Comparison of ENCODE assay signal across 19 cellular contexts in the genomic region with DNA sequence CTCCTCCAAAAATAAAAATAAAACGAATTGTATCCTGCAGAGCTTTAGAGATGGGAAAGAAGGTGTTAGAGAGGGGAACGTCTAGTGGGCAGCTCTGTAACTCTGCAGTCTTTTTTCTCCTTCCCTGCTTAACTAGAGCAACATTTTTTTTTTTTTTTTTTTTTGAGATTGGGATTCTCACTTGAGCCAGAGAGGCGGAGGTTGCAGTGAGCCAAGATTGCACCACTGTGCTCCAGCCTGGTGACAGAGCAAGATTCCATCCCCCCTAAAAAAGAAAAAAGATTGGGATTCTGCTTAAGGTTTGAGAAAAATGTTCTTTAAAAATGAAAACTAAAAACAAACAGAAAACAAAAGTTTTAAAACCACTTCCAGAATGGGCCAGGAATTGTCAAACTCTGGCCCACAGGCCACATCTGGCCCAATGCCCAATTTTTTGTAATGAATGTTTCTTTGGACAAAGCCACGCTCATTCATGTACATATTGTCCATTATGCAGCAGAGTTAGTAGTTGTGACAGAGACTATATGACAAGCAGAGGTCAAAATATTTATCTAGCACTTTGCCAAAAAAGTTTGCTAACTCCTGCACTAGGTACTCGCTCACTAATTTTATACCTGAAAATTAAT.
A peak's percentile ranks its signal among the peaks of the same experiment; 100 is the strongest.
DNase-seq lines count a peak whose midpoint lies in the region; ATAC-seq and TF ChIP-seq lines count a peak whose summit lies in the region.
"Had no signal": no experiment of that assay in that cellular context is flagged by ENCODE, and none has a peak within 500 bp of the region (broad histone marks: within the 10 kb centered on the region; RNA-seq: fewer than 3 reads in every experiment).

No MANE protein-coding gene starts in this region.

- WGBS in right cardiac atrium: 71% methylated on average over 5 of the region's 5 CpGs

- H3K9me3 ChIP-seq in right cardiac atrium (ENCODE audit: control insufficient read depth, low read length): no peaks in the 10 kb centered on the region
- H3K9me3 ChIP-seq: SJCRH30 had no signal

- H3K4me3 Mint-ChIP-seq in activated B cell treated with CpG ODN at 0.5 μM for 24 hours: no peak overlapping the region
- H3K4me3 Mint-ChIP-seq: CD8-positive, alpha-beta memory T cell had no signal

- H3K4me3 ChIP-seq in right cardiac atrium (ENCODE audit: low read length) (no peak overlapping the region), fibroblast of pulmonary artery (replicated peaks; ENCODE audit: low read depth, low read length) (no peak overlapping the region)
- H3K4me3 ChIP-seq: SJCRH30 had no signal

- no peak overlapping the region for H3K27ac ChIP-seq in right cardiac atrium (ENCODE audit: low read length)
- H3K27ac ChIP-seq: RWPE1, SJCRH30 had no signal

- CTCF ChIA-PET in activated B cell treated with CpG ODN at 0.5 μM for 24 hours (lab: Charles Lee): no interaction called here

- ATAC-seq in right cardiac atrium: peak; percentile 46 to 75
- ATAC-seq in activated B cell treated with CpG ODN at 0.5 μM for 24 hours (ENCODE audit: low read depth): no peak
- ATAC-seq: HCT116, PC-3 had no signal

- intact Hi-C loops in right cardiac atrium (cut with DNase I) (no loop called here), cardiac septum (cut with DNase I) (loop anchor here (10.0 kb wide), 1 partner anchor 76 kb away; no protein-coding TSS in a partner anchor), activated B cell treated with CpG ODN at 0.5 μM for 24 hours (cut with micrococcal nuclease) (loop anchor here (1.0 kb wide), 1 partner anchor 11 kb away; no protein-coding TSS in a partner anchor)

- POLR2A ChIA-PET in activated B cell treated with CpG ODN at 0.5 μM for 24 hours (lab: Charles Lee): interaction anchor here (2.2 kb wide), 1 partner anchor 11 kb away, joined by 5 read pairs; no protein-coding TSS in a partner anchor

- no peaks in the 10 kb centered on the region for H3K4me1 ChIP-seq in right cardiac atrium (ENCODE audit: control insufficient read depth, insufficient read depth, low read length)

- H3K27me3 ChIP-seq in right cardiac atrium (ENCODE audit: control insufficient read depth, insufficient read depth): no peaks in the 10 kb centered on the region
- H3K27me3 ChIP-seq: SJCRH30 had no signal

- H3K4me1 Mint-ChIP-seq in activated B cell treated with CpG ODN at 0.5 μM for 24 hours: peaks cover 62% of the 10 kb centered on the region

- H3K9me3 Mint-ChIP-seq in activated B cell treated with CpG ODN at 0.5 μM for 24 hours: no peaks in the 10 kb centered on the region
- H3K9me3 Mint-ChIP-seq: CD8-positive, alpha-beta memory T cell had no signal

- DNase-seq in right cardiac atrium (peak; percentile 47 to 83 (median 58)), cardiac septum (ENCODE audit: low spot score) (no peak), activated B cell treated with CpG ODN at 0.5 μM for 24 hours (no peak), fibroblast of pulmonary artery (ENCODE audit: low read depth) (peak; percentile 31), HUDEP-2 (lab: John Stamatoyannopoulos, UW; ENCODE audit: unreplicated experiment in 76 of 76) (no peak)
- DNase-seq in activated CD4-positive, alpha-beta T cell treated with anti-CD3 and anti-CD28 coated beads, Interleukin-2, amount 50 U/mL, for 4 hours: no peak
- DNase-seq in activated T-cell treated with anti-CD3 and anti-CD28 coated beads, Interleukin-2, amount 50 U/mL, for 48 hours: no peak
- DNase-seq: C1 segment of cervical spinal cord; CD8-positive, alpha-beta memory T cell; DMS79 treated with DMSO at 0.1 percent for 48 hours; GOT3; NCI-H1417 treated with DMSO at 0.1 percent for 48 hours; NCI-H1930; NCI-H226; NCI-H524 treated with DMSO at 0.1 percent for 48 hours; PC-3; SJCRH30 had no signal

- H3K36me3 Mint-ChIP-seq in activated B cell treated with CpG ODN at 0.5 μM for 24 hours (ENCODE audit: low read depth): peaks cover 33% of the 10 kb centered on the region

- no peaks in the 10 kb centered on the region for H3K27me3 Mint-ChIP-seq in activated B cell treated with CpG ODN at 0.5 μM for 24 hours
- H3K27me3 Mint-ChIP-seq: CD8-positive, alpha-beta memory T cell had no signal

- TF ChIP-seq CTCF in activated B cell treated with CpG ODN at 0.5 μM for 24 hours (IDR thresholded peaks at IDR 0.05): no peak
- no peak for TF ChIP-seq CTCF in fibroblast of pulmonary artery (IDR thresholded peaks at IDR 0.05; ENCODE audit: low read length, missing control alignments)

- peak overlapping the region; percentile 63 for H3K27ac Mint-ChIP-seq in activated B cell treated with CpG ODN at 0.5 μM for 24 hours
- H3K27ac Mint-ChIP-seq: CD8-positive, alpha-beta memory T cell had no signal

Comparison
In these comparisons a context has a peak if more than half of its experiments do, and no peak if none do; other contexts are left out.
1. DNase-seq: peak in right cardiac atrium (3 of 3) and fibroblast of pulmonary artery (single experiment); none in cardiac septum (single experiment), activated B cell treated with CpG ODN at 0.5 μM for 24 hours (single experiment), HUDEP-2 (0 of 76), activated CD4-positive, alpha-beta T cell treated with anti-CD3 and anti-CD28 coated beads, Interleukin-2, amount 50 U/mL, for 4 hours (0 of 2) and activated T-cell treated with anti-CD3 and anti-CD28 coated beads, Interleukin-2, amount 50 U/mL, for 48 hours (0 of 2).
2. intact Hi-C loops: an anchor here in cardiac septum (10.0 kb wide) and activated B cell treated with CpG ODN at 0.5 μM for 24 hours (1.0 kb wide); none called in right cardiac atrium.